In the genomic region with DNA sequence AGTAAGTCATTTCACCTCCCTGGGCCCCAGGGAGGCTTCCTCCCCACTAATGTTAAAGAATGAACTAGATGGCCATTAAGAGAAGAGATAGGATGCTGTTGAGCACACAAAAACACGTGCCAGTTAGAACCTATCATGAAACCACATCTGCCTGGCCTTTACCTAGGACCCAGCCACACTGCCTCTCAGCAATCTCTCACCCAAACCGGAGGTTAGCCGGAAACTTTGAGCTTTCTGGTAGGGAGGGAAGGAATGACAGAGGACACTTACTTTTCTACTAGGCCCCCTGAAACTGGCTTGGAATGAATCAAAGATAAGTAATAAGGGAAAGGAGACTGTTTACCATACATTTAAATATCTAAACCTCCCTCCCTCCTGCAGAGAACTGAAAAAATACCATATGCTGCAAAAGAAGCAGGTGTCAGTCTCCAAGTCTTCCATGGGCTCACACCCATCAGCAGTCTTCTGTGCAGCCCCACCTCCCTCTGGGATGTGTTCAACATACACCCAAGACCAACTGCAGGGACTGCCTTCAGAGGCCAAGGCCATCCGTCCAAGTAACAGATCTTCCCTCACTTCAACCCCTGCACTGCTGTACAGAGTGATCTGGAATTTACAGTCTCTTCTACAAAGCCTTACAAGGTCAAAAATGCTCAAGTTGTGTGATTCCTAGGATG, we compare ENCODE assay signal across 15 cellular contexts. TPM values are rescaled to one million over a fixed set of nuclear protein-coding genes. Genes with fewer than 3 reads are reported as not detected.
A peak's percentile ranks its signal among the peaks of the same experiment; 100 is the strongest.
DNase-seq lines count a peak whose midpoint lies in the region; ATAC-seq and TF ChIP-seq lines count a peak whose summit lies in the region.
"Had no signal": no experiment of that assay in that cellular context is flagged by ENCODE, and none has a peak within 500 bp of the region (broad histone marks: within the 10 kb centered on the region; RNA-seq: fewer than 3 reads in every experiment).

No MANE protein-coding gene starts in this region.

- H3K27ac ChIP-seq in breast epithelium, result peak overlapping the region; percentile 6 to 20
- H3K27ac ChIP-seq in mammary epithelial cell (ENCODE audit: insufficient read depth, low read depth, low read length), result no peak overlapping the region
- H3K27ac ChIP-seq in vagina, result peak overlapping the region; percentile 53

- TF ChIP-seq CTCF in breast epithelium (IDR thresholded peaks at IDR 0.05) (no peak), mammary epithelial cell (conservative IDR thresholded peaks at IDR 0.05 in 1 of 2, IDR thresholded peaks at IDR 0.05 in 1 of 2; ENCODE audit: extremely low read depth in 1 of 2, insufficient read depth in 1 of 2, low read depth in 1 of 2, low read length in 2 of 2) (no peak), nephron (IDR thresholded peaks at IDR 0.05; ENCODE audit: unreplicated experiment in 3 of 3) (no peak), vagina (IDR thresholded peaks at IDR 0.05) (no peak)

- CTCF ChIA-PET in mammary epithelial cell (lab: Charles Lee; ENCODE audit: low non-redundant PET), result interaction anchor here (0.6 kb wide), 1 partner anchor 74 kb away, joined by 3 read pairs; no protein-coding TSS in a partner anchor

- ATAC-seq in left cardiac atrium, result peak; percentile 6 to 33

- intact Hi-C loops in breast epithelium (cut with DNase I; ENCODE audit: low total_unique reads) (no loop called here), mammary epithelial cell (cut with micrococcal nuclease) (no loop called here), left cardiac atrium (cut with DNase I) (loop anchor here in 1 of 2 donors (5.0 kb wide), 1 partner anchor 39 kb away; no protein-coding TSS in a partner anchor), vagina (cut with DNase I) (no loop called here)

- H3K36me3 ChIP-seq in breast epithelium (no peaks in the 10 kb centered on the region), mammary epithelial cell (ENCODE audit: insufficient read depth, low read length) (no peaks in the 10 kb centered on the region), vagina (no peaks in the 10 kb centered on the region)

- H4K20me1 ChIP-seq in mammary epithelial cell (ENCODE audit: insufficient read depth, low read length), result no peaks in the 10 kb centered on the region

- H3K36me3 Mint-ChIP-seq in nephron (ENCODE audit: low read depth), result no peaks in the 10 kb centered on the region

- no peak overlapping the region for H2AFZ ChIP-seq in mammary epithelial cell (ENCODE audit: low read depth, low read length)

- no TSS peak for BruUV-seq in mammary epithelial cell (replicated peaks; lab: Mats Ljungman, UMichigan)

- in situ Hi-C loops in mammary epithelial cell (cut with MboI; ENCODE audit: low sequenced_read_pairs in 2 of 2), result no loop called here

- no peak overlapping the region for H3K4me2 ChIP-seq in mammary epithelial cell (ENCODE audit: insufficient read depth, low read depth, low read length)
- H3K4me2 ChIP-seq: SK-N-SH had no signal

- H3K4me1 ChIP-seq in breast epithelium (peaks cover 0 to 2% of the 10 kb centered on the region in 2 donors), mammary epithelial cell (ENCODE audit: insufficient read depth, low read length) (no peaks in the 10 kb centered on the region), vagina (peaks cover 21% of the 10 kb centered on the region)

- peaks cover 54% of the 10 kb centered on the region for H3K4me1 Mint-ChIP-seq in nephron

- no peak overlapping the region for H3K4me3 Mint-ChIP-seq in nephron

- no peak overlapping the region for H3K9ac ChIP-seq in mammary epithelial cell (ENCODE audit: insufficient read depth, low read length)
- H3K9ac ChIP-seq: SK-N-SH had no signal

- H3K27me3 ChIP-seq in breast epithelium, result no peaks in the 10 kb centered on the region
- peaks cover 5% of the 10 kb centered on the region for H3K27me3 ChIP-seq in mammary epithelial cell (ENCODE audit: insufficient read depth, low read length)
- no peaks in the 10 kb centered on the region for H3K27me3 ChIP-seq in vagina

- 40% methylated on average over 4 of the region's 4 CpGs for WGBS in mammary epithelial cell (ENCODE audit: low coverage, missing lambda C conversion rate)

- no peaks in the 10 kb centered on the region for H3K27me3 Mint-ChIP-seq in nephron (ENCODE audit: low read depth)

- no peak overlapping the region for H3K4me3 ChIP-seq in breast epithelium
- no peak overlapping the region for H3K4me3 ChIP-seq in mammary epithelial cell (replicated peaks in 1 of 3; ENCODE audit: insufficient read depth in 1 of 3, low read depth in 2 of 3, low read length in 3 of 3)
- H3K4me3 ChIP-seq in vagina, result no peak overlapping the region

- H3K79me2 ChIP-seq in mammary epithelial cell (ENCODE audit: insufficient read depth, low read length), result no peaks in the 10 kb centered on the region

- TF ChIP-seq POLR2A in breast epithelium (IDR thresholded peaks at IDR 0.05) (no peak), vagina (IDR thresholded peaks at IDR 0.05) (no peak)

- no peaks in the 10 kb centered on the region for H3K9me3 Mint-ChIP-seq in nephron
- H3K9me3 Mint-ChIP-seq: activated T-helper 2 cell treated with anti-CD3 and anti-CD28 coated beads, Interferon-gamma antibody, Interleukin-2, Interleukin-4, amounts not matched to agents 10 μg/mL and 5 μg/mL and 100 μg/mL, durations not matched to agents 14 hours and 24 hours and 36 hours had no signal

- no peak for DNase-seq in breast epithelium (ENCODE audit: low spot score in 2 of 2)
- no peak for DNase-seq in mammary epithelial cell
- DNase-seq in left cardiac atrium, result no peak
- DNase-seq in vagina (ENCODE audit: extremely low spot score in 2 of 2), result no peak
- DNase-seq in NCI-H748 treated with DMSO at 0.1 percent for 48 hours (lab: John Stamatoyannopoulos, UW), result no peak
- no peak for DNase-seq in H4 (ENCODE audit: low spot score)
- DNase-seq in NCI-H1092 (lab: John Stamatoyannopoulos, UW), result no peak
- DNase-seq: DND-41; GOT3; MV-4-11; occipital lobe; SK-N-SH; stimulated activated CD4-positive, alpha-beta T cell treated with anti-CD3 and anti-CD28 coated beads, Interleukin-12 subunit alpha, Interleukin-12 subunit beta, amount 100 ng/mL, for 4 hours had no signal

- dilution Hi-C loops in mammary epithelial cell (cut with HindIII; ENCODE audit: low sequenced_read_pairs), result no loop called here

- peak overlapping the region in 2 of 3 experiments; percentile 56 to 63 for H3K27ac Mint-ChIP-seq in nephron
- H3K27ac Mint-ChIP-seq: activated T-helper 2 cell treated with anti-CD3 and anti-CD28 coated beads, Interferon-gamma antibody, Interleukin-2, Interleukin-4, amounts not matched to agents 10 μg/mL and 5 μg/mL and 100 μg/mL, durations not matched to agents 14 hours and 24 hours and 36 hours had no signal

- H3K9me3 ChIP-seq in breast epithelium, result no peaks in the 10 kb centered on the region
- H3K9me3 ChIP-seq in mammary epithelial cell (replicated peaks; ENCODE audit: insufficient read depth, low read length), result no peaks in the 10 kb centered on the region
- H3K9me3 ChIP-seq in vagina, result no peaks in the 10 kb centered on the region
- H3K9me3 ChIP-seq: SK-N-SH had no signal

RNA-seq across cellular contexts. Expression of a gene that starts 42.6 kb away (rescaled TPM):
- total RNA-seq in breast epithelium (100 to 1,000 TPM; 156 to 455 (median 200) TPM), mammary epithelial cell (1 to 10 TPM; 1.6 to 9.8 TPM), left cardiac atrium (100 to 1,000 TPM; 465 to 617 TPM), vagina (116 TPM)
- polyA plus RNA-seq in mammary epithelial cell, result 0.70 TPM
- not detected for polyA minus RNA-seq in mammary epithelial cell
- 1.4 and 4.0 TPM in 2 replicates for total RNA-seq in H4 (2014; rRNA removed; shearing (Covaris generic))

Comparison
In these comparisons a context has a peak if more than half of its experiments do, and no peak if none do; other contexts are left out.
1. RNA of a gene that starts 42.6 kb away (total RNA-seq): 465 to 617 TPM in left cardiac atrium, 156 to 455 TPM in breast epithelium and 116 TPM in vagina (single experiment); 1.6 to 9.8 TPM in mammary epithelial cell and 1.4 to 4.0 TPM in H4; every median in the first group is over 10 times any median in the second.